ENCODE assay signal across 12 cellular contexts in genomic region chr2:15378148-15378908, GRCh38.
DNase-seq lines count a peak whose midpoint lies in the region; ATAC-seq, FAIRE-seq and TF ChIP-seq lines count a peak whose summit lies in the region.
"Had no signal": no experiment of that assay in that cellular context is flagged by ENCODE, and none has a peak within 500 bp of the region (broad histone marks: within the 10 kb centered on the region; RNA-seq: fewer than 3 reads in every experiment).

No MANE protein-coding gene starts in this region.

- no peak overlapping the region for H3K27ac ChIP-seq in Karpas-422 (ENCODE audit: low read length)
- H3K27ac ChIP-seq: BLaER1, tibial nerve had no signal

- peaks cover 21 to 49% of the 10 kb centered on the region in 2 donors for H3K36me3 Mint-ChIP-seq in stimulated activated naive B cell treated with anti-CD40 and anti-IgM and Interleukin-4, amounts not matched to agents 10 μg/mL and 1 μg/mL and 100 μg/mL, for 72 hours

- no peaks in the 10 kb centered on the region for H3K9me3 Mint-ChIP-seq in stimulated activated naive B cell treated with anti-CD40 and anti-IgM and Interleukin-4, amounts not matched to agents 10 μg/mL and 1 μg/mL and 100 μg/mL, for 72 hours

- no peak overlapping the region for H3K9ac ChIP-seq in Karpas-422 (ENCODE audit: low read length)
- H3K9ac ChIP-seq: BLaER1 had no signal

- no peaks in the 10 kb centered on the region for H3K27me3 Mint-ChIP-seq in stimulated activated naive B cell treated with anti-CD40 and anti-IgM and Interleukin-4, amounts not matched to agents 10 μg/mL and 1 μg/mL and 100 μg/mL, for 72 hours

- no peaks in the 10 kb centered on the region for H3K9me2 ChIP-seq in Karpas-422 (replicated peaks; ENCODE audit: insufficient read depth, low read length)

- H3K4me3 ChIP-seq in Karpas-422 (ENCODE audit: low read length): no peak overlapping the region
- H3K4me3 ChIP-seq: BLaER1, tibial nerve had no signal

- no peak overlapping the region for H2AFZ ChIP-seq in Karpas-422 (ENCODE audit: low read length)

- peaks cover 14% of the 10 kb centered on the region for H3K4me1 ChIP-seq in Karpas-422 (ENCODE audit: low read length)
- H3K4me1 ChIP-seq: BLaER1, tibial nerve had no signal

- no peaks in the 10 kb centered on the region for H3K79me2 ChIP-seq in Karpas-422 (ENCODE audit: low read length)

- H3K27me3 ChIP-seq in Karpas-422 (ENCODE audit: low read length): no peaks in the 10 kb centered on the region
- H3K27me3 ChIP-seq: BLaER1, tibial nerve had no signal

- DNase-seq in GM12892 (ENCODE audit: insufficient read length) (no peak), Karpas-422 (no peak), hippocampal formation (lab: John Stamatoyannopoulos, UW) (no peak), T-helper 9 cell (no peak), DMS53 (lab: John Stamatoyannopoulos, UW) (no peak)
- no peak for DNase-seq in stimulated activated naive B cell treated with anti-CD40 and anti-IgM and Interleukin-4, amounts not matched to agents 10 μg/mL and 1 μg/mL and 100 μg/mL, for 72 hours
- DNase-seq: activated CD4-positive, alpha-beta T cell treated with anti-CD3 and anti-CD28 coated beads, Interleukin-2, amount 50 U/mL, for 48 hours; NCI-H1930 had no signal

- no peaks in the 10 kb centered on the region for H3K9me3 ChIP-seq in Karpas-422 (ENCODE audit: low read length)
- H3K9me3 ChIP-seq: BLaER1, tibial nerve had no signal

- ATAC-seq in GM19025 (IDR thresholded peaks at IDR 0.05; ENCODE audit: low read depth, unreplicated experiment) (peak; percentile 59), HG02678 (IDR thresholded peaks at IDR 0.05; ENCODE audit: unreplicated experiment) (peak; percentile 56)
- no peak for ATAC-seq in stimulated activated naive B cell treated with anti-CD40 and anti-IgM and Interleukin-4, amounts not matched to agents 10 μg/mL and 1 μg/mL and 100 μg/mL, for 72 hours (replicated peaks)

- H3K4me3 Mint-ChIP-seq in stimulated activated naive B cell treated with anti-CD40 and anti-IgM and Interleukin-4, amounts not matched to agents 10 μg/mL and 1 μg/mL and 100 μg/mL, for 72 hours: no peak overlapping the region

- no peaks in the 10 kb centered on the region for H3K36me3 ChIP-seq in Karpas-422 (ENCODE audit: insufficient read depth, low read length)

- no peaks in the 10 kb centered on the region for H3K4me1 Mint-ChIP-seq in stimulated activated naive B cell treated with anti-CD40 and anti-IgM and Interleukin-4, amounts not matched to agents 10 μg/mL and 1 μg/mL and 100 μg/mL, for 72 hours

- peak; percentile 54 for FAIRE-seq in GM12892 (lab: Jason Lieb, UNC)

- no peak for TF ChIP-seq POLR2A in GM12892 (IDR thresholded peaks at IDR 0.05; ENCODE audit: low read depth, low read length)

- H3K27ac Mint-ChIP-seq in stimulated activated naive B cell treated with anti-CD40 and anti-IgM and Interleukin-4, amounts not matched to agents 10 μg/mL and 1 μg/mL and 100 μg/mL, for 72 hours: no peak overlapping the region

- H4K20me1 ChIP-seq in Karpas-422 (ENCODE audit: insufficient read depth, low read depth, low read length): no peaks in the 10 kb centered on the region
- H4K20me1 ChIP-seq: BLaER1 had no signal

- peak overlapping the region; percentile 18 for H3K4me2 ChIP-seq in Karpas-422 (ENCODE audit: low read depth, low read length, poor library complexity, severe bottlenecking)
- H3K4me2 ChIP-seq: BLaER1 had no signal

Comparison
In these comparisons a context has a peak if more than half of its experiments do, and no peak if none do; other contexts are left out.
1. ATAC-seq: peak in GM19025 (single experiment) and HG02678 (single experiment); none in stimulated activated naive B cell treated with anti-CD40 and anti-IgM and Interleukin-4, amounts not matched to agents 10 μg/mL and 1 μg/mL and 100 μg/mL, for 72 hours (0 of 2).